14 cellular contexts compared by ENCODE assay signal in the genomic region with DNA sequence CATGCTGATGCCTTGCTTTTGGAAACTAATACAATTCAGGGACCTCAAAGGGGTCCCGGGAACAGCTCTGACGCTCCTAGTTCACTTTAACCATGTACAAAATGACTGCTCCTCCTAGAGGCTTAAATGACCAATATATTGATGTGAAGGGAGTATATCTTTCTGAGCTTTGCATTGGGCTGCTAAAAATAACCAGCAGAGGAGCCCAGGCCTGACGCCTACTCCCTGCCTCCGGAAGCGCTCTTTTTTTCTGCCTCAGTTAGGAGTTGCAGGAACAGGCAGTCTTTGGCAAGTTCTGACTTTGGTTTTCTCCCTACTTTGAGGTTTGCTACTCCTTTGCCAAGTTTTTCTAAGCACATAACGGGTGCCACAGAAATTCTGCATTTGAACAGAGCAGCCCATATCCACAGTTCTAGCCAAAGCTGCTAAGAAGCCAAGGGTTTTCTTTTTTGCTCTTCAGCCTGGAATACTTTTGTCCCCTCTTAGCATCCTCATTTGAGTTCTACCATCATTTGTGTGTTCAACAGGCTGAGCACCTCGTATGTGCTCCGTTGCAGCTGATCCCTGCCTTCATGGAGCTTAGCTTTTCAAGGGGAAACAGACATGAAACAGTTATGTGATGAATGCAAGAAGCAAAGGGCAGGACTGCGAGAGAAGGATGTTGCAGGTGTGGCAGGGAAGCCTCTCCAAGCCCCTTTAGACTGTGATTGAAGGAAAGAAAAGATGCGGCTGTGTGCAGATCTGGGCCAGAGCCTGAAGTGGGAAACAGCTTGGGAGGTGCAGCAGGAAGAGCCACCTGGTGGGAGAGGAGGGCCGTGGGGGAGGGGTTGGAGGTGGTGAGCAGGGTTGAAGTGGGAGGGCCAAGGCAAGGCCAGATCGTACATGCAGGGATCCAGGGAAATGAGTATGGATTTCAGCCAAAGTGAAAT. TPM values are rescaled to one million over a fixed set of nuclear protein-coding genes. Genes with fewer than 3 reads are reported as not detected.
DNase-seq lines count a peak whose midpoint lies in the region; ATAC-seq and TF ChIP-seq lines count a peak whose summit lies in the region.
"Had no signal": no experiment of that assay in that cellular context is flagged by ENCODE, and none has a peak within 500 bp of the region (broad histone marks: within the 10 kb centered on the region; RNA-seq: fewer than 3 reads in every experiment).

No MANE protein-coding gene starts in this region.

- CTCF ChIA-PET in HEK293 (lab: Yijun Ruan, JAX): interaction anchor here (0.5 to 1.3 kb wide), 5 partner anchors 14 to 459 kb away, joined by 3 to 5 read pairs (median 4); no protein-coding TSS in a partner anchor

- TF ChIP-seq CTCF in HEK293 (tag by site-specific recombination; IDR thresholded peaks at IDR 0.05) (no peak), fibroblast of the aortic adventitia (IDR thresholded peaks at IDR 0.05; ENCODE audit: insufficient read depth, low read length) (no peak)

- no peak overlapping the region for H3K4me3 ChIP-seq in HEK293 (ENCODE audit: low read depth, low read length)
- no peak overlapping the region for H3K4me3 ChIP-seq in fibroblast of the aortic adventitia (ENCODE audit: low read depth, low read length)
- H3K4me3 ChIP-seq: left ventricle myocardium inferior had no signal

- POLR2A ChIA-PET in HEK293 (lab: Yijun Ruan, JAX): interaction anchor here (0.6 kb wide), 2 partner anchors 25 to 211 kb away, joined by 4 to 5 read pairs; no protein-coding TSS in a partner anchor

- ATAC-seq in HG03521 (IDR thresholded peaks at IDR 0.05; ENCODE audit: unreplicated experiment): no peak
- ATAC-seq: activated T-cell treated with anti-CD3 and anti-CD28 coated beads, Interleukin-2, amount 50 U/mL, for 72 hours; CD8-positive, alpha-beta T cell had no signal

- H3K36me3 ChIP-seq in HEK293 (ENCODE audit: control insufficient read depth in 2 of 2, insufficient read depth in 1 of 2, low read length in 2 of 2): no peaks in the 10 kb centered on the region
- H3K36me3 ChIP-seq: left ventricle myocardium inferior had no signal

- no peak overlapping the region for H3K27ac ChIP-seq in HEK293 (ENCODE audit: extremely low read depth, low read depth, low read length)
- H3K27ac ChIP-seq: HL-60, left ventricle myocardium inferior had no signal

- DNase-seq in RPMI8226 (peak; percentile 72), fibroblast of the aortic adventitia (ENCODE audit: low read depth) (peak; percentile 48), occipital lobe (lab: John Stamatoyannopoulos, UW) (peak; percentile 55), cortex of kidney (lab: John Stamatoyannopoulos, UW) (no peak), ecto neural progenitor cell (ENCODE audit: low spot score) (no peak), NCI-H2029 treated with DMSO at 0.1 percent for 48 hours (lab: John Stamatoyannopoulos, UW) (no peak)
- DNase-seq: activated CD4-positive, alpha-beta T cell treated with anti-CD3 and anti-CD28 coated beads, Interleukin-2, amount 10 ng/mL, durations not matched to agents 24 days and 14 days; activated T-cell treated with anti-CD3 and anti-CD28 coated beads, Interleukin-2, amount 50 U/mL, for 72 hours; CD8-positive, alpha-beta T cell; left ventricle myocardium inferior had no signal

- no peaks in the 10 kb centered on the region for H3K9me3 ChIP-seq in HEK293 (ENCODE audit: control insufficient read depth, insufficient read depth, low read depth, low read length)
- H3K9me3 ChIP-seq: left ventricle myocardium inferior had no signal

- no peaks in the 10 kb centered on the region; the same call in 1 of the 2 replicates for H3K4me1 ChIP-seq in HEK293 (ENCODE audit: control insufficient read depth, insufficient read depth, low read length)

TF ChIP-seq in HEK293, 187 proteins besides CTCF, POLR2A, EP300 and RAD21:
- 0 out of 2 replicates have a peak, but pooled peaks have one; percentile 23 for TF ChIP-seq SP3 (tag by site-specific recombination; IDR thresholded peaks at IDR 0.05)
- TF ChIP-seq, protein P1, sequence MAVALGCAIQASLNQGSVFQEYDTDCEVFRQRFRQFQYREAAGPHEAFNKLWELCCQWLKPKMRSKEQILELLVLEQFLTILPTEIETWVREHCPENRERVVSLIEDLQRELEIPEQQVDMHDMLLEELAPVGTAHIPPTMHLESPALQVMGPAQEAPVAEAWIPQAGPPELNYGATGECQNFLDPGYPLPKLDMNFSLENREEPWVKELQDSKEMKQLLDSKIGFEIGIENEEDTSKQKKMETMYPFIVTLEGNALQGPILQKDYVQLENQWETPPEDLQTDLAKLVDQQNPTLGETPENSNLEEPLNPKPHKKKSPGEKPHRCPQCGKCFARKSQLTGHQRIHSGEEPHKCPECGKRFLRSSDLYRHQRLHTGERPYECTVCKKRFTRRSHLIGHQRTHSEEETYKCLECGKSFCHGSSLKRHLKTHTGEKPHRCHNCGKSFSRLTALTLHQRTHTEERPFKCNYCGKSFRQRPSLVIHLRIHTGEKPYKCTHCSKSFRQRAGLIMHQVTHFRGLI (tag by site-specific recombination; IDR thresholded peaks at IDR 0.05): no peak
- no peak for TF ChIP-seq ZNF404 (tag by site-specific recombination; IDR thresholded peaks at IDR 0.05)
- 0 out of 2 replicates have a peak, but pooled peaks have one; percentile 21 for TF ChIP-seq ZFHX2 (tag by site-specific recombination; conservative IDR thresholded peaks at IDR 0.05)
- TF ChIP-seq ZNF510 (tag by site-specific recombination; IDR thresholded peaks at IDR 0.05; ENCODE audit: insufficient replicate concordance): no peak
- peak; percentile 31; the same call in 1 of the 2 replicates for TF ChIP-seq EGR2 (tag by site-specific recombination; IDR thresholded peaks at IDR 0.05; ENCODE audit: low read depth)
- TF ChIP-seq ZNF341 (tag by site-specific recombination; IDR thresholded peaks at IDR 0.05; ENCODE audit: low read depth): peak; percentile 42; the same call in 1 of the 2 replicates
- TF ChIP-seq ZNF302 (tag by site-specific recombination; IDR thresholded peaks at IDR 0.05; ENCODE audit: low read depth): no peak

RNA-seq across cellular contexts. Expression of a gene that starts 2.8 kb away (rescaled TPM):
- total RNA-seq in fibroblast of the aortic adventitia (ENCODE audit: low replicate concordance) (16.8 and 50.6 TPM in 2 replicates), occipital lobe (12.5 TPM)

RNA-seq across cellular contexts. Expression of a gene that starts 29.3 kb away (rescaled TPM):
- total RNA-seq in fibroblast of the aortic adventitia (ENCODE audit: low replicate concordance) (1.6 and 4.6 TPM in 2 replicates), occipital lobe (5.0 TPM)
- total RNA-seq: activated CD4-positive, alpha-beta T cell treated with anti-CD3 and anti-CD28 coated beads, Interleukin-2, amount 10 ng/mL, durations not matched to agents 24 days and 14 days; activated T-cell treated with anti-CD3 and anti-CD28 coated beads, Interleukin-2, amount 50 U/mL, for 72 hours; CD8-positive, alpha-beta T cell; T-helper 2 cell treated with Interferon-gamma antibody and Interleukin-4, amounts not matched to agents 100 ng/mL and 5 ng/mL, for 36 hours had no signal

RNA-seq across cellular contexts. Expression of a gene that starts 35.2 kb away (rescaled TPM):
- 32.9 and 37.7 TPM in 2 replicates for total RNA-seq in fibroblast of the aortic adventitia (ENCODE audit: low replicate concordance)
- 11.4 TPM for total RNA-seq in occipital lobe

Comparison
In these comparisons a context has a peak if more than half of its experiments do, and no peak if none do; other contexts are left out.
1. DNase-seq: peak in RPMI8226 (single experiment), fibroblast of the aortic adventitia (single experiment) and occipital lobe (single experiment); none in cortex of kidney (single experiment), ecto neural progenitor cell (single experiment) and NCI-H2029 treated with DMSO at 0.1 percent for 48 hours (single experiment).